ENCODE assay signal across 1 cellular context in the genomic region with DNA sequence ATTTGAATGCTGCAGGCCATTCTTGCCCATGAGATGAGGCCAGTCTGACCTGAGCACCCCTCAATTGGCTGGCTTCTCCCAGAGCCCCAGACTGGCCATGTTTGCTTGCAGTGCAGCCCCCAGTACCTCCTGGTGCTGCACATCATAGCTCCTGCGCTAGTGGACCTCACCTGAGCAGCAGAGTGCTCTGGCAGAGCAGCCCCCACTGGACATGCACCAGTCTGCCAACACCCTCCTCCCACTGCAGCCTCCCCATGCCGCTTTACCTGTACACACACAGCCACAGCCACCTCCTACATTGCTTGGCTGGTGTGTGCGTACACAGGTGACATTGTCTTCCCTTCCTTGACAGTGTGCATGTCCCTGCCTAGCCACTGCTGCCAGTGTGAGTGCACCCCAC.
TF ChIP-seq lines count a peak whose summit lies in the region.

No MANE protein-coding gene starts in this region.

TF ChIP-seq in H1, 55 proteins besides CTCF, POLR2A, EP300 and RAD21 (continued from another document):
- TF ChIP-seq SIN3A (conservative IDR thresholded peaks at IDR 0.05 in 1 of 2, IDR thresholded peaks at IDR 0.05 in 1 of 2; ENCODE audit: low read depth in 1 of 2, low read length in 2 of 2) (no peak), SIX5 (IDR thresholded peaks at IDR 0.05; ENCODE audit: low read depth, low read length) (no peak), POLR2AphosphoS5 (IDR thresholded peaks at IDR 0.05; ENCODE audit: low read depth, low read length) (no peak), RBBP5 (IDR thresholded peaks at IDR 0.05; ENCODE audit: borderline replicate concordance, low read depth, low read length) (no peak), TCF12 (IDR thresholded peaks at IDR 0.05; ENCODE audit: low read depth, low read length) (no peak), PHF8 (conservative IDR thresholded peaks at IDR 0.05; ENCODE audit: low read depth, low read length) (no peak), NANOG (IDR thresholded peaks at IDR 0.05; ENCODE audit: insufficient read depth, low read depth, low read length, poor library complexity, severe bottlenecking) (no peak), RFX5 (IDR thresholded peaks at IDR 0.05; ENCODE audit: borderline replicate concordance, low read depth, low read length) (no peak), JUN (IDR thresholded peaks at IDR 0.05; ENCODE audit: low read depth, low read length) (no peak), FOSL1 (IDR thresholded peaks at IDR 0.05; ENCODE audit: insufficient read depth, low read depth, low read length) (no peak), SAP30 (IDR thresholded peaks at IDR 0.05; ENCODE audit: insufficient read depth, insufficient replicate concordance, low read length) (no peak)
- TF ChIP-seq, protein P1, sequence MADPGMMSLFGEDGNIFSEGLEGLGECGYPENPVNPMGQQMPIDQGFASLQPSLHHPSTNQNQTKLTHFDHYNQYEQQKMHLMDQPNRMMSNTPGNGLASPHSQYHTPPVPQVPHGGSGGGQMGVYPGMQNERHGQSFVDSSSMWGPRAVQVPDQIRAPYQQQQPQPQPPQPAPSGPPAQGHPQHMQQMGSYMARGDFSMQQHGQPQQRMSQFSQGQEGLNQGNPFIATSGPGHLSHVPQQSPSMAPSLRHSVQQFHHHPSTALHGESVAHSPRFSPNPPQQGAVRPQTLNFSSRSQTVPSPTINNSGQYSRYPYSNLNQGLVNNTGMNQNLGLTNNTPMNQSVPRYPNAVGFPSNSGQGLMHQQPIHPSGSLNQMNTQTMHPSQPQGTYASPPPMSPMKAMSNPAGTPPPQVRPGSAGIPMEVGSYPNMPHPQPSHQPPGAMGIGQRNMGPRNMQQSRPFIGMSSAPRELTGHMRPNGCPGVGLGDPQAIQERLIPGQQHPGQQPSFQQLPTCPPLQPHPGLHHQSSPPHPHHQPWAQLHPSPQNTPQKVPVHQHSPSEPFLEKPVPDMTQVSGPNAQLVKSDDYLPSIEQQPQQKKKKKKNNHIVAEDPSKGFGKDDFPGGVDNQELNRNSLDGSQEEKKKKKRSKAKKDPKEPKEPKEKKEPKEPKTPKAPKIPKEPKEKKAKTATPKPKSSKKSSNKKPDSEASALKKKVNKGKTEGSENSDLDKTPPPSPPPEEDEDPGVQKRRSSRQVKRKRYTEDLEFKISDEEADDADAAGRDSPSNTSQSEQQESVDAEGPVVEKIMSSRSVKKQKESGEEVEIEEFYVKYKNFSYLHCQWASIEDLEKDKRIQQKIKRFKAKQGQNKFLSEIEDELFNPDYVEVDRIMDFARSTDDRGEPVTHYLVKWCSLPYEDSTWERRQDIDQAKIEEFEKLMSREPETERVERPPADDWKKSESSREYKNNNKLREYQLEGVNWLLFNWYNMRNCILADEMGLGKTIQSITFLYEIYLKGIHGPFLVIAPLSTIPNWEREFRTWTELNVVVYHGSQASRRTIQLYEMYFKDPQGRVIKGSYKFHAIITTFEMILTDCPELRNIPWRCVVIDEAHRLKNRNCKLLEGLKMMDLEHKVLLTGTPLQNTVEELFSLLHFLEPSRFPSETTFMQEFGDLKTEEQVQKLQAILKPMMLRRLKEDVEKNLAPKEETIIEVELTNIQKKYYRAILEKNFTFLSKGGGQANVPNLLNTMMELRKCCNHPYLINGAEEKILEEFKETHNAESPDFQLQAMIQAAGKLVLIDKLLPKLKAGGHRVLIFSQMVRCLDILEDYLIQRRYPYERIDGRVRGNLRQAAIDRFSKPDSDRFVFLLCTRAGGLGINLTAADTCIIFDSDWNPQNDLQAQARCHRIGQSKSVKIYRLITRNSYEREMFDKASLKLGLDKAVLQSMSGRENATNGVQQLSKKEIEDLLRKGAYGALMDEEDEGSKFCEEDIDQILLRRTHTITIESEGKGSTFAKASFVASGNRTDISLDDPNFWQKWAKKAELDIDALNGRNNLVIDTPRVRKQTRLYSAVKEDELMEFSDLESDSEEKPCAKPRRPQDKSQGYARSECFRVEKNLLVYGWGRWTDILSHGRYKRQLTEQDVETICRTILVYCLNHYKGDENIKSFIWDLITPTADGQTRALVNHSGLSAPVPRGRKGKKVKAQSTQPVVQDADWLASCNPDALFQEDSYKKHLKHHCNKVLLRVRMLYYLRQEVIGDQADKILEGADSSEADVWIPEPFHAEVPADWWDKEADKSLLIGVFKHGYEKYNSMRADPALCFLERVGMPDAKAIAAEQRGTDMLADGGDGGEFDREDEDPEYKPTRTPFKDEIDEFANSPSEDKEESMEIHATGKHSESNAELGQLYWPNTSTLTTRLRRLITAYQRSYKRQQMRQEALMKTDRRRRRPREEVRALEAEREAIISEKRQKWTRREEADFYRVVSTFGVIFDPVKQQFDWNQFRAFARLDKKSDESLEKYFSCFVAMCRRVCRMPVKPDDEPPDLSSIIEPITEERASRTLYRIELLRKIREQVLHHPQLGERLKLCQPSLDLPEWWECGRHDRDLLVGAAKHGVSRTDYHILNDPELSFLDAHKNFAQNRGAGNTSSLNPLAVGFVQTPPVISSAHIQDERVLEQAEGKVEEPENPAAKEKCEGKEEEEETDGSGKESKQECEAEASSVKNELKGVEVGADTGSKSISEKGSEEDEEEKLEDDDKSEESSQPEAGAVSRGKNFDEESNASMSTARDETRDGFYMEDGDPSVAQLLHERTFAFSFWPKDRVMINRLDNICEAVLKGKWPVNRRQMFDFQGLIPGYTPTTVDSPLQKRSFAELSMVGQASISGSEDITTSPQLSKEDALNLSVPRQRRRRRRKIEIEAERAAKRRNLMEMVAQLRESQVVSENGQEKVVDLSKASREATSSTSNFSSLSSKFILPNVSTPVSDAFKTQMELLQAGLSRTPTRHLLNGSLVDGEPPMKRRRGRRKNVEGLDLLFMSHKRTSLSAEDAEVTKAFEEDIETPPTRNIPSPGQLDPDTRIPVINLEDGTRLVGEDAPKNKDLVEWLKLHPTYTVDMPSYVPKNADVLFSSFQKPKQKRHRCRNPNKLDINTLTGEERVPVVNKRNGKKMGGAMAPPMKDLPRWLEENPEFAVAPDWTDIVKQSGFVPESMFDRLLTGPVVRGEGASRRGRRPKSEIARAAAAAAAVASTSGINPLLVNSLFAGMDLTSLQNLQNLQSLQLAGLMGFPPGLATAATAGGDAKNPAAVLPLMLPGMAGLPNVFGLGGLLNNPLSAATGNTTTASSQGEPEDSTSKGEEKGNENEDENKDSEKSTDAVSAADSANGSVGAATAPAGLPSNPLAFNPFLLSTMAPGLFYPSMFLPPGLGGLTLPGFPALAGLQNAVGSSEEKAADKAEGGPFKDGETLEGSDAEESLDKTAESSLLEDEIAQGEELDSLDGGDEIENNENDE (IDR thresholded peaks at IDR 0.05; ENCODE audit: insufficient replicate concordance, low read length), result no peak
- TF ChIP-seq, protein P2, sequence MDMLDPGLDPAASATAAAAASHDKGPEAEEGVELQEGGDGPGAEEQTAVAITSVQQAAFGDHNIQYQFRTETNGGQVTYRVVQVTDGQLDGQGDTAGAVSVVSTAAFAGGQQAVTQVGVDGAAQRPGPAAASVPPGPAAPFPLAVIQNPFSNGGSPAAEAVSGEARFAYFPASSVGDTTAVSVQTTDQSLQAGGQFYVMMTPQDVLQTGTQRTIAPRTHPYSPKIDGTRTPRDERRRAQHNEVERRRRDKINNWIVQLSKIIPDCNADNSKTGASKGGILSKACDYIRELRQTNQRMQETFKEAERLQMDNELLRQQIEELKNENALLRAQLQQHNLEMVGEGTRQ (IDR thresholded peaks at IDR 0.05; ENCODE audit: low read length), result no peak
TF ChIP-seq in H1: peak in this region for 0.
